ENCODE assay signal across 8 cellular contexts in the genomic region with DNA sequence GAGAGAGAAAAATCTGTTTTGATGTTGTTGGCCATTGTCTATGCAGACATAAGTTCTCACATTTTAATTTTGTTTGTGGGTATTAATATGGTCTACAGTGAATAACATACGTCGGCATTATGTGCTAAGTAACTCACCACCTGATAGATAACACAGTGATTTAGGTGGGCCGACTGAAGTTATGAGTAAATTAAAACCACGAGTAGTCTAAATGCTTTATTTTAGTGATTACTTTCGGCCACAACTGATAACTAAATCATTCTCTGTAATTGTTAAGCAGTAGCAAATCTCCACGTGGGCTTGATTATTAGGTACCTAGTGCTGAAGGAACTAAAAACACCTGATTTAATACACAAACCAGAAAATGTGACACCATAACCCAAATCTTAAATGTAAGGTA. TPM values are rescaled to one million over a fixed set of nuclear protein-coding genes. Genes with fewer than 3 reads are reported as not detected.
A peak's percentile ranks its signal among the peaks of the same experiment; 100 is the strongest.
DNase-seq lines count a peak whose midpoint lies in the region; ATAC-seq and TF ChIP-seq lines count a peak whose summit lies in the region.

No MANE protein-coding gene starts in this region.

- ATAC-seq in effector memory CD8-positive, alpha-beta T cell (replicated peaks) = no peak
- ATAC-seq in GM21381 (IDR thresholded peaks at IDR 0.05; ENCODE audit: unreplicated experiment) = no peak

- POLR2A ChIA-PET in CD8-positive, alpha-beta memory T cell (lab: Charles Lee) = no interaction called here

- H3K4me3 ChIP-seq in CD8-positive, alpha-beta memory T cell (ENCODE audit: low read length) = peak overlapping the region; percentile 76
- peak overlapping the region; percentile 94 for H3K4me3 ChIP-seq in osteoblast (ENCODE audit: insufficient read depth, low read length)

- no peaks in the 10 kb centered on the region for H3K36me3 ChIP-seq in CD8-positive, alpha-beta memory T cell (ENCODE audit: insufficient read depth, low read length)
- H3K36me3 ChIP-seq in osteoblast (ENCODE audit: insufficient read depth, low read length) = no peaks in the 10 kb centered on the region

- H3K4me1 ChIP-seq in CD8-positive, alpha-beta memory T cell (ENCODE audit: insufficient read depth, low read length) = peaks cover 21% of the 10 kb centered on the region
- peaks cover 16% of the 10 kb centered on the region for H3K4me1 ChIP-seq in osteoblast (ENCODE audit: insufficient read depth, low read length)

- peak overlapping the region; percentile 76 for H3K27ac ChIP-seq in CD8-positive, alpha-beta memory T cell (ENCODE audit: low read depth, low read length)
- H3K27ac ChIP-seq in osteoblast (ENCODE audit: low read depth, low read length) = no peak overlapping the region

- no peak for TF ChIP-seq CTCF in osteoblast (IDR thresholded peaks at IDR 0.05; ENCODE audit: extremely low read depth, low read depth, low read length)

- peak overlapping the region; percentile 86 to 97 (median 95) for H3K27ac Mint-ChIP-seq in CD8-positive, alpha-beta memory T cell
- H3K27ac Mint-ChIP-seq in effector memory CD8-positive, alpha-beta T cell = peak overlapping the region; percentile 89 to 95

- CTCF ChIA-PET in CD8-positive, alpha-beta memory T cell (lab: Charles Lee) = interaction anchor here (2.4 to 4.7 kb wide), 6 partner anchors 10 to 798 kb away, joined by 10 to 88 read pairs (median 42); no protein-coding TSS in a partner anchor

- peaks cover 2% of the 10 kb centered on the region for H4K20me1 ChIP-seq in osteoblast (ENCODE audit: insufficient read depth, low read length)

- no peaks in the 10 kb centered on the region for H3K27me3 Mint-ChIP-seq in CD8-positive, alpha-beta memory T cell
- H3K27me3 Mint-ChIP-seq in effector memory CD8-positive, alpha-beta T cell = no peaks in the 10 kb centered on the region

- no peak for DNase-seq in CD8-positive, alpha-beta memory T cell
- peak; percentile 33 for DNase-seq in NCI-H526 treated with DMSO at 0.1 percent for 48 hours (lab: John Stamatoyannopoulos, UW)
- no peak for DNase-seq in effector memory CD8-positive, alpha-beta T cell
- DNase-seq in osteoblast (ENCODE audit: insufficient read length, low spot score, missing footprints) = no peak
- DNase-seq in posterior vena cava (ENCODE audit: low spot score) = no peak
- no peak for DNase-seq in NCI-H226
- DNase-seq in Ammon's horn (ENCODE audit: low spot score) = no peak

- H3K4me1 Mint-ChIP-seq in CD8-positive, alpha-beta memory T cell = peaks cover 40 to 78% (median 53%) of the 10 kb centered on the region in 3 donors
- H3K4me1 Mint-ChIP-seq in effector memory CD8-positive, alpha-beta T cell (ENCODE audit: low read depth in 2 of 2) = peaks cover 14 to 35% of the 10 kb centered on the region in 2 donors

- no peaks in the 10 kb centered on the region for H3K9me3 ChIP-seq in CD8-positive, alpha-beta memory T cell (ENCODE audit: low read length)
- no peaks in the 10 kb centered on the region for H3K9me3 ChIP-seq in osteoblast (ENCODE audit: low read depth, low read length)

- peak overlapping the region; percentile 90 for H3K4me2 ChIP-seq in osteoblast (ENCODE audit: insufficient read depth, low read length)

- no peaks in the 10 kb centered on the region for H3K27me3 ChIP-seq in CD8-positive, alpha-beta memory T cell (ENCODE audit: insufficient read depth, low read length, poor library complexity, severe bottlenecking)
- H3K27me3 ChIP-seq in osteoblast (ENCODE audit: insufficient read depth, low read length) = no peaks in the 10 kb centered on the region

- H3K9me3 Mint-ChIP-seq in CD8-positive, alpha-beta memory T cell = no peaks in the 10 kb centered on the region
- no peaks in the 10 kb centered on the region for H3K9me3 Mint-ChIP-seq in effector memory CD8-positive, alpha-beta T cell

- peaks cover 0 to 13% (median 0%) of the 10 kb centered on the region in 3 donors for H3K36me3 Mint-ChIP-seq in CD8-positive, alpha-beta memory T cell
- H3K36me3 Mint-ChIP-seq in effector memory CD8-positive, alpha-beta T cell (ENCODE audit: insufficient read depth) = peaks cover 15% of the 10 kb centered on the region

- peaks cover 51% of the 10 kb centered on the region for H3K79me2 ChIP-seq in osteoblast (ENCODE audit: insufficient read depth, low read length)

- intact Hi-C loops in posterior vena cava (cut with DNase I) = no loop called here

- H3K4me3 Mint-ChIP-seq in CD8-positive, alpha-beta memory T cell = peak overlapping the region; percentile 92 to 99 (median 95)
- H3K4me3 Mint-ChIP-seq in effector memory CD8-positive, alpha-beta T cell = peak overlapping the region; percentile 90 to 94

- H2AFZ ChIP-seq in osteoblast (ENCODE audit: low read length) = peak overlapping the region; percentile 93

RNA-seq across cellular contexts. Expression of a gene that starts 1.2 kb away (rescaled TPM):
- 1 to 10 TPM; 8.5 to 9.7 TPM for total RNA-seq in CD8-positive, alpha-beta memory T cell
- 4.7 TPM for polyA plus RNA-seq in CD8-positive, alpha-beta memory T cell
- 45.2 and 47.1 TPM in 2 replicates for total RNA-seq in osteoblast
- 10 to 100 TPM; 20.5 to 21.3 TPM for total RNA-seq in posterior vena cava

RNA-seq across cellular contexts. Expression of a gene that starts 3.0 kb away (rescaled TPM):
- total RNA-seq in CD8-positive, alpha-beta memory T cell = 1 to 10 TPM; 6.3 to 8.1 TPM
- polyA plus RNA-seq in CD8-positive, alpha-beta memory T cell = 3.9 TPM
- total RNA-seq in osteoblast (8.3 and 9.7 TPM in 2 replicates), posterior vena cava (1 to 10 TPM; 3.6 TPM)
